2 cellular contexts compared by ENCODE assay signal in genomic region chr3:195697582-195698324, GRCh38.
TF ChIP-seq lines count a peak whose summit lies in the region.

No MANE protein-coding gene starts in this region.

TF ChIP-seq in GM23338, 12 proteins besides CTCF, POLR2A, EP300 and RAD21 (continued from another document):
- TF ChIP-seq ZNF462 (CRISPR knock-in tag; IDR thresholded peaks at IDR 0.05) (no peak), EZH2 (IDR thresholded peaks at IDR 0.05; ENCODE audit: low read depth, unreplicated experiment) (no peak), POLR2AphosphoS5 (IDR thresholded peaks at IDR 0.05; ENCODE audit: low read depth) (no peak), NANOG (IDR thresholded peaks at IDR 0.05; ENCODE audit: borderline replicate concordance) (no peak), STAT1 (IDR thresholded peaks at IDR 0.05; ENCODE audit: unreplicated experiment) (no peak)

TF ChIP-seq in WTC11, 78 proteins besides CTCF, POLR2A, EP300 and RAD21 (continued from another document):
- no peak for TF ChIP-seq AFF4 (CRISPR knock-in tag; IDR thresholded peaks at IDR 0.05; ENCODE audit: borderline replicate concordance)
- no peak for TF ChIP-seq IRF1 (CRISPR knock-in tag; IDR thresholded peaks at IDR 0.05)
- no peak for TF ChIP-seq ZSCAN18 (CRISPR knock-in tag; IDR thresholded peaks at IDR 0.05)
- no peak for TF ChIP-seq STAT6 (CRISPR knock-in tag; conservative IDR thresholded peaks at IDR 0.05; ENCODE audit: low read depth)
- no peak for TF ChIP-seq ATF2 (CRISPR knock-in tag; IDR thresholded peaks at IDR 0.05; ENCODE audit: borderline replicate concordance, low read depth)
- TF ChIP-seq MAX (CRISPR knock-in tag; IDR thresholded peaks at IDR 0.05): no peak
- no peak for TF ChIP-seq CDX4 (CRISPR knock-in tag; IDR thresholded peaks at IDR 0.05; ENCODE audit: borderline replicate concordance)
- peak; percentile 45; the same call in 1 of the 2 replicates for TF ChIP-seq NFE2L1 (CRISPR knock-in tag; IDR thresholded peaks at IDR 0.05)
- no peak for TF ChIP-seq NFYB (CRISPR knock-in tag; conservative IDR thresholded peaks at IDR 0.05; ENCODE audit: low read depth)
